In the genomic region with DNA sequence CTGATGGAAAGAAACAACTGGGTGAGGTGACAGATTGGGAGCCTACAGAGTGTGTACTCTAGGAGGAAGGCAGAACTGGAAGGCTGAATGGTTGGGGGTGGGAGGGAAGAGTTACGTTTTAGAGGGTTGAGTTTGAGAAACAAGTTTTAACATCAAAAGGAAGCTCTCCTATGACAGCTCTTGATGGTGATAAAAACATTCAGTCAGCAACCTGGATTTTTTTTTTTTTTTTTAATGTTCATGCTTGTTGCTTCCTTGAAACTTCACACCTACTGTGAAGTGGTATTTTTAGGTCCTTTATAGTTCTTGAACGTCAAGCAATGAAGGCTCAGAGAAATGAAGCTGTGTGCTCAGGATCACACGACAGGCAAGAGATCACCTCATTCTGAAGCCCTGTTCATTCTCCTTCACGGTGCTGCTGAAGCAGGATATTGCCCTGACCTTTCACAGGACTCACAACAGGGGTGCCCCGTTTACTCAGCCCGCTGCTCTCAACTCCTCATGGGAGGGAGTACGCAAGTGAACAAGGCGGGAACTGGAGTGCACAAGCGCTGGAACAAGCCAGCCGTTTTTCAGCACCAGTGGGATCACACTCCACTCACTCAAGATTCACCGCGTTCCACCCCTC, we compare ENCODE assay signal across 10 cellular contexts. TPM values are rescaled to one million over a fixed set of nuclear protein-coding genes. Genes with fewer than 3 reads are reported as not detected.
DNase-seq lines count a peak whose midpoint lies in the region; ATAC-seq, FAIRE-seq and TF ChIP-seq lines count a peak whose summit lies in the region.
"Had no signal": no experiment of that assay in that cellular context is flagged by ENCODE, and none has a peak within 500 bp of the region (broad histone marks: within the 10 kb centered on the region; RNA-seq: fewer than 3 reads in every experiment).

No MANE protein-coding gene starts in this region.

- H3K4me3 ChIP-seq in breast epithelium (peak overlapping the region in 2 of 3 donors; percentile 13 to 74), thymus (ENCODE audit: low read length) (no peak overlapping the region), pancreas (no peak overlapping the region)

- peaks cover 23% of the 10 kb centered on the region for H3K4me1 Mint-ChIP-seq in MCF 10A (ENCODE audit: insufficient read depth, unreplicated experiment)
- peaks cover 45% of the 10 kb centered on the region for H3K4me1 Mint-ChIP-seq in activated CD4-positive, alpha-beta memory T cell treated with anti-CD3 and anti-CD28 coated beads, Interleukin-2, amount 10 ng/mL, durations not matched to agents 7 days and 5 days
- peaks cover 66% of the 10 kb centered on the region for H3K4me1 Mint-ChIP-seq in endothelial cell (ENCODE audit: unreplicated experiment)

- no peaks in the 10 kb centered on the region for H3K9me3 Mint-ChIP-seq in MCF 10A (ENCODE audit: unreplicated experiment)
- no peaks in the 10 kb centered on the region for H3K9me3 Mint-ChIP-seq in activated CD4-positive, alpha-beta memory T cell treated with anti-CD3 and anti-CD28 coated beads, Interleukin-2, amount 10 ng/mL, durations not matched to agents 7 days and 5 days
- H3K9me3 Mint-ChIP-seq in endothelial cell (ENCODE audit: unreplicated experiment): no peaks in the 10 kb centered on the region

- CTCF ChIA-PET in MCF 10A (lab: Yijun Ruan, JAX): interaction anchor here (0.6 to 2.1 kb wide), 3 partner anchors 13 to 136 kb away, joined by 4 to 15 read pairs (median 10); no protein-coding TSS in a partner anchor
- CTCF ChIA-PET in activated CD4-positive, alpha-beta memory T cell treated with anti-CD3 and anti-CD28 coated beads, Interleukin-2, amount 10 ng/mL, durations not matched to agents 7 days and 5 days (lab: Charles Lee): interaction anchor here (1.4 to 4.9 kb wide), 4 partner anchors 9 to 275 kb away, joined by 5 to 52 read pairs (median 7); a partner anchor contains a TSS

- intact Hi-C loops in breast epithelium (cut with DNase I; ENCODE audit: low total_unique reads) (no loop called here), MCF 10A (cut with micrococcal nuclease) (loop anchor here (10.0 kb wide), 1 partner anchor 252 kb away; a partner anchor contains a TSS), pancreas (cut with DNase I) (no loop called here)

- no peak for TF ChIP-seq POLR2A in breast epithelium (IDR thresholded peaks at IDR 0.05)

- H3K27me3 ChIP-seq in breast epithelium (no peaks in the 10 kb centered on the region), thymus (ENCODE audit: control insufficient read depth, insufficient read depth) (no peaks in the 10 kb centered on the region), pancreas (no peaks in the 10 kb centered on the region)

- ATAC-seq in HG03045 (IDR thresholded peaks at IDR 0.05; ENCODE audit: unreplicated experiment) (no peak), pancreas (no peak)

- H3K36me3 ChIP-seq in breast epithelium (no peaks in the 10 kb centered on the region), thymus (ENCODE audit: control insufficient read depth, insufficient read depth) (no peaks in the 10 kb centered on the region), pancreas (no peaks in the 10 kb centered on the region)

- WGBS in thymus: 72% methylated on average over 12 of the region's 12 CpGs
- WGBS in pancreas, 2 donors: 69 to 75% methylated on average over 12 of the region's 12 CpGs

- peak overlapping the region; percentile 94 to 95 for H3K27ac ChIP-seq in breast epithelium
- peak overlapping the region; percentile 84 for H3K27ac ChIP-seq in thymus (ENCODE audit: low read depth)
- H3K27ac ChIP-seq in pancreas: no peak overlapping the region

- no peak for DNase-seq in breast epithelium (ENCODE audit: low spot score in 2 of 2)
- DNase-seq in MCF 10A (ENCODE audit: unreplicated experiment): no peak
- no peak for DNase-seq in activated CD4-positive, alpha-beta memory T cell treated with anti-CD3 and anti-CD28 coated beads, Interleukin-2, amount 10 ng/mL, durations not matched to agents 7 days and 5 days
- no peak for DNase-seq in endothelial cell (ENCODE audit: low spot score)
- DNase-seq in pancreas: no peak
- no peak for DNase-seq in DMS 273 (lab: John Stamatoyannopoulos, UW; ENCODE audit: unreplicated experiment)
- DNase-seq: effector memory CD4-positive, alpha-beta T cell had no signal

- no TSS peak for BruUV-seq in MCF 10A (replicated peaks; lab: Mats Ljungman, UMichigan)

- H3K27me3 Mint-ChIP-seq in MCF 10A (ENCODE audit: insufficient read depth, unreplicated experiment) (peaks cover 11% of the 10 kb centered on the region), endothelial cell (ENCODE audit: unreplicated experiment) (peaks cover 17% of the 10 kb centered on the region)
- peaks cover 16% of the 10 kb centered on the region for H3K27me3 Mint-ChIP-seq in activated CD4-positive, alpha-beta memory T cell treated with anti-CD3 and anti-CD28 coated beads, Interleukin-2, amount 10 ng/mL, durations not matched to agents 7 days and 5 days

- no peak overlapping the region for H3K27ac Mint-ChIP-seq in MCF 10A (ENCODE audit: low read depth, unreplicated experiment)
- peak overlapping the region; percentile 44 for H3K27ac Mint-ChIP-seq in activated CD4-positive, alpha-beta memory T cell treated with anti-CD3 and anti-CD28 coated beads, Interleukin-2, amount 10 ng/mL, durations not matched to agents 7 days and 5 days
- peak overlapping the region; percentile 98 for H3K27ac Mint-ChIP-seq in endothelial cell (ENCODE audit: unreplicated experiment)

- POLR2A ChIA-PET in MCF 10A (lab: Yijun Ruan, JAX): interaction anchor here (0.6 to 1.6 kb wide), 3 partner anchors 152 to 741 kb away, joined by 3 to 7 read pairs (median 4); no protein-coding TSS in a partner anchor
- POLR2A ChIA-PET in activated CD4-positive, alpha-beta memory T cell treated with anti-CD3 and anti-CD28 coated beads, Interleukin-2, amount 10 ng/mL, durations not matched to agents 7 days and 5 days (lab: Charles Lee): interaction anchor here (0.7 to 1.9 kb wide), 7 partner anchors 9 to 518 kb away, joined by 3 to 5 read pairs (median 5); a partner anchor contains a TSS

- FAIRE-seq in pancreas (lab: Jason Lieb, UNC): no peak

- H3K9me3 ChIP-seq in breast epithelium: no peaks in the 10 kb centered on the region
- H3K9me3 ChIP-seq in thymus (ENCODE audit: control insufficient read depth): no peaks in the 10 kb centered on the region
- no peaks in the 10 kb centered on the region for H3K9me3 ChIP-seq in pancreas

- TF ChIP-seq CTCF in breast epithelium (IDR thresholded peaks at IDR 0.05): no peak
- no peak for TF ChIP-seq CTCF in MCF 10A (IDR thresholded peaks at IDR 0.05; ENCODE audit: unreplicated experiment)
- TF ChIP-seq CTCF in endothelial cell (IDR thresholded peaks at IDR 0.05; ENCODE audit: unreplicated experiment): no peak
- no peak for TF ChIP-seq CTCF in pancreas (IDR thresholded peaks at IDR 0.05)

- H3K36me3 Mint-ChIP-seq in MCF 10A (ENCODE audit: insufficient read depth, unreplicated experiment) (no peaks in the 10 kb centered on the region), endothelial cell (ENCODE audit: low read depth, unreplicated experiment) (peaks cover 12% of the 10 kb centered on the region)
- peaks cover 10% of the 10 kb centered on the region for H3K36me3 Mint-ChIP-seq in activated CD4-positive, alpha-beta memory T cell treated with anti-CD3 and anti-CD28 coated beads, Interleukin-2, amount 10 ng/mL, durations not matched to agents 7 days and 5 days (ENCODE audit: low read depth)

- no peak overlapping the region for H3K4me3 Mint-ChIP-seq in MCF 10A (ENCODE audit: unreplicated experiment)
- H3K4me3 Mint-ChIP-seq in activated CD4-positive, alpha-beta memory T cell treated with anti-CD3 and anti-CD28 coated beads, Interleukin-2, amount 10 ng/mL, durations not matched to agents 7 days and 5 days: peak overlapping the region; percentile 3
- H3K4me3 Mint-ChIP-seq in endothelial cell (ENCODE audit: unreplicated experiment): peak overlapping the region; percentile 44

- peaks cover 4% of the 10 kb centered on the region in 2 donors for H3K4me1 ChIP-seq in breast epithelium
- peaks cover 39% of the 10 kb centered on the region for H3K4me1 ChIP-seq in thymus (ENCODE audit: control insufficient read depth, insufficient read depth, low read length)
- H3K4me1 ChIP-seq in pancreas: peaks cover 0 to 9% (median 5%) of the 10 kb centered on the region in 3 donors

RNA-seq across cellular contexts. Expression of a gene that starts 1.6 kb away (rescaled TPM):
- 100 to 1,000 TPM in 1 of 3 donors, 10 to 100 TPM in 2; 77.6 to 112 (median 77.7) TPM for total RNA-seq in breast epithelium
- 39.5 and 45.8 TPM in 2 replicates for total RNA-seq in MCF 10A (2022)
- total RNA-seq in activated CD4-positive, alpha-beta memory T cell treated with anti-CD3 and anti-CD28 coated beads, Interleukin-2, amount 10 ng/mL, durations not matched to agents 7 days and 5 days: 100 to 1,000 TPM; 101 to 110 TPM
- 95.1 TPM for total RNA-seq in endothelial cell (ENCODE audit: unreplicated experiment)
- 58.1 TPM for polyA plus RNA-seq in thymus
- 10 to 100 TPM; 35.1 to 51.9 (median 40.0) TPM for total RNA-seq in pancreas
- polyA plus RNA-seq in pancreas: 10 to 100 TPM; 28.2 to 53.0 TPM

RNA-seq across cellular contexts. Expression of a gene that starts 6.0 kb away (rescaled TPM):
- 10 to 100 TPM; 56.0 to 82.7 (median 81.3) TPM for total RNA-seq in breast epithelium
- 99.0 and 115 TPM in 2 replicates for total RNA-seq in MCF 10A (2022)
- 100 to 1,000 TPM in 1 of 2 experiments, 10 to 100 TPM in 1; 99.2 to 103 TPM for total RNA-seq in activated CD4-positive, alpha-beta memory T cell treated with anti-CD3 and anti-CD28 coated beads, Interleukin-2, amount 10 ng/mL, durations not matched to agents 7 days and 5 days
- total RNA-seq in endothelial cell (ENCODE audit: unreplicated experiment): 163 TPM
- polyA plus RNA-seq in thymus: 49.2 TPM
- 10 to 100 TPM; 33.9 to 50.1 (median 45.5) TPM for total RNA-seq in pancreas
- polyA plus RNA-seq in pancreas: 10 to 100 TPM; 44.2 to 50.1 TPM

RNA-seq across cellular contexts. Expression of a gene that starts 11.9 kb away (rescaled TPM):
- 10 to 100 TPM in 1 of 3 donors, 1 to 10 TPM in 2; 2.9 to 11.0 (median 8.5) TPM for total RNA-seq in breast epithelium
- total RNA-seq in MCF 10A (2022): 20.5 and 22.5 TPM in 2 replicates
- under 1 TPM in 1 of 2 experiments, not detected in 1; 0.30 TPM for total RNA-seq in activated CD4-positive, alpha-beta memory T cell treated with anti-CD3 and anti-CD28 coated beads, Interleukin-2, amount 10 ng/mL, durations not matched to agents 7 days and 5 days
- 164 TPM for total RNA-seq in endothelial cell (ENCODE audit: unreplicated experiment)
- polyA plus RNA-seq in thymus: 5.7 TPM
- total RNA-seq in pancreas: 10 to 100 TPM in 2 of 6 donors, 1 to 10 TPM in 4; 3.1 to 36.7 (median 3.6) TPM
- 10 to 100 TPM in 1 of 2 donors, 1 to 10 TPM in 1; 5.9 to 12.1 TPM for polyA plus RNA-seq in pancreas

RNA-seq across cellular contexts. Expression of a gene that starts 39.6 kb away (rescaled TPM):
- 10 to 100 TPM in 2 of 3 donors, 1 to 10 TPM in 1; 8.8 to 23.2 (median 20.8) TPM for total RNA-seq in breast epithelium
- not detected in 2 replicates for total RNA-seq in MCF 10A (2022)
- total RNA-seq in activated CD4-positive, alpha-beta memory T cell treated with anti-CD3 and anti-CD28 coated beads, Interleukin-2, amount 10 ng/mL, durations not matched to agents 7 days and 5 days: 1 to 10 TPM in 1 of 2 experiments, under 1 TPM in 1; 0.28 to 1.0 TPM
- total RNA-seq in endothelial cell (ENCODE audit: unreplicated experiment): 0.62 TPM
- polyA plus RNA-seq in thymus: 37.5 TPM
- total RNA-seq in pancreas: 10 to 100 TPM in 2 of 6 donors, 1 to 10 TPM in 4; 2.0 to 25.3 (median 4.5) TPM
- 1 to 10 TPM; 5.8 to 7.7 TPM for polyA plus RNA-seq in pancreas

RNA-seq across cellular contexts. Expression of a gene that starts 45.0 kb away (rescaled TPM):
- total RNA-seq in breast epithelium (under 1 TPM in 2 of 3 donors, not detected in 1; 0.32 to 0.73 TPM), MCF 10A (2022) (not detected in 2 replicates), endothelial cell (ENCODE audit: unreplicated experiment) (not detected), pancreas (not detected)
- under 1 TPM in 1 of 2 experiments, not detected in 1; 0.18 TPM for total RNA-seq in activated CD4-positive, alpha-beta memory T cell treated with anti-CD3 and anti-CD28 coated beads, Interleukin-2, amount 10 ng/mL, durations not matched to agents 7 days and 5 days
- polyA plus RNA-seq in thymus (1.5 TPM), pancreas (1 to 10 TPM in 1 of 2 donors, under 1 TPM in 1; 0.34 to 1.5 TPM)
- total RNA-seq: SK-MEL-5 had no signal

Comparison
In these comparisons a context has a peak if more than half of its experiments do, and no peak if none do; other contexts are left out.
1. H3K27ac ChIP-seq: peak in breast epithelium (2 of 2) and thymus (single experiment); none in pancreas (0 of 4).
2. H3K4me3 ChIP-seq: peak in breast epithelium (2 of 3); none in thymus (single experiment) and pancreas (0 of 4).